ENCODE assay signal across 1 cellular context in the genomic region with DNA sequence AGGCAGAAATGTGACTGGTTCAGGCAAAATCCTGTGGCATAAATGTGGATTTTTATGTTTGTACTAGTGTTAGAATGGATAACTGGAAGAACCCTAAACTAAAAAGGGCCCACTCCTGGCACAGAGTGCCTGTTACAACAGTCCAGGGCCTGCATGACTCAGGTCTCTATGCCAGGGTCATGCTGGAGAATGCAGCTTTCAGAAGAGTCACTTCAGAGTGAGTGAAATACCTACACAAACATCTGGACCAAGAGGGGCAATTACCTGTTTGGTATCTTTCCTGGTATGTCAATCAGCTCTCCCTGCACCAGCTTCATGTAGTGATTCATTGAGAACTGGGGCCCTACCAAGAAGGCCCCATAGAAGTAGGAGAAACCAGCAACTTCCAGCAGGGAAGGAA.
TF ChIP-seq lines count a peak whose summit lies in the region.

No MANE protein-coding gene starts in this region.

TF ChIP-seq in IMR-90, 13 proteins besides CTCF, POLR2A, EP300 and RAD21:
- TF ChIP-seq, protein P1, sequence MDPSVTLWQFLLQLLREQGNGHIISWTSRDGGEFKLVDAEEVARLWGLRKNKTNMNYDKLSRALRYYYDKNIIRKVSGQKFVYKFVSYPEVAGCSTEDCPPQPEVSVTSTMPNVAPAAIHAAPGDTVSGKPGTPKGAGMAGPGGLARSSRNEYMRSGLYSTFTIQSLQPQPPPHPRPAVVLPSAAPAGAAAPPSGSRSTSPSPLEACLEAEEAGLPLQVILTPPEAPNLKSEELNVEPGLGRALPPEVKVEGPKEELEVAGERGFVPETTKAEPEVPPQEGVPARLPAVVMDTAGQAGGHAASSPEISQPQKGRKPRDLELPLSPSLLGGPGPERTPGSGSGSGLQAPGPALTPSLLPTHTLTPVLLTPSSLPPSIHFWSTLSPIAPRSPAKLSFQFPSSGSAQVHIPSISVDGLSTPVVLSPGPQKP (IDR thresholded peaks at IDR 0.05; ENCODE audit: borderline replicate concordance, low read depth, low read length): no peak
- TF ChIP-seq BHLHE40 (IDR thresholded peaks at IDR 0.05; ENCODE audit: low read depth, low read length): no peak
- no peak for TF ChIP-seq MXI1 (IDR thresholded peaks at IDR 0.05; ENCODE audit: borderline replicate concordance, low read depth, low read length)
- TF ChIP-seq MAFK (IDR thresholded peaks at IDR 0.05; ENCODE audit: low read depth, low read length): no peak
- TF ChIP-seq SMC3 (IDR thresholded peaks at IDR 0.05; ENCODE audit: low read depth, low read length): no peak
- TF ChIP-seq CHD1 (IDR thresholded peaks at IDR 0.05; ENCODE audit: low read depth, low read length): no peak
- TF ChIP-seq CEBPB (IDR thresholded peaks at IDR 0.05; ENCODE audit: low read depth, low read length): no peak
- TF ChIP-seq RFX5 (IDR thresholded peaks at IDR 0.05; ENCODE audit: low read depth, low read length): no peak
- TF ChIP-seq, protein P2, sequence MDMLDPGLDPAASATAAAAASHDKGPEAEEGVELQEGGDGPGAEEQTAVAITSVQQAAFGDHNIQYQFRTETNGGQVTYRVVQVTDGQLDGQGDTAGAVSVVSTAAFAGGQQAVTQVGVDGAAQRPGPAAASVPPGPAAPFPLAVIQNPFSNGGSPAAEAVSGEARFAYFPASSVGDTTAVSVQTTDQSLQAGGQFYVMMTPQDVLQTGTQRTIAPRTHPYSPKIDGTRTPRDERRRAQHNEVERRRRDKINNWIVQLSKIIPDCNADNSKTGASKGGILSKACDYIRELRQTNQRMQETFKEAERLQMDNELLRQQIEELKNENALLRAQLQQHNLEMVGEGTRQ (IDR thresholded peaks at IDR 0.05; ENCODE audit: low read depth, low read length): no peak
- TF ChIP-seq NFE2L2 (IDR thresholded peaks at IDR 0.05; ENCODE audit: low read depth, low read length): no peak
- TF ChIP-seq MAZ (IDR thresholded peaks at IDR 0.05; ENCODE audit: borderline replicate concordance, low read depth, low read length): no peak
- no peak for TF ChIP-seq RCOR1 (IDR thresholded peaks at IDR 0.05; ENCODE audit: insufficient replicate concordance, low read length)
- no peak for TF ChIP-seq FOS (IDR thresholded peaks at IDR 0.05; ENCODE audit: low read depth, low read length)
